Comparison of ENCODE assay signal across 19 cellular contexts in genomic region chr2:81260320-81260719, GRCh38.
DNase-seq lines count a peak whose midpoint lies in the region; ATAC-seq and TF ChIP-seq lines count a peak whose summit lies in the region.
"Had no signal": no experiment of that assay in that cellular context is flagged by ENCODE, and none has a peak within 500 bp of the region (broad histone marks: within the 10 kb centered on the region; RNA-seq: fewer than 3 reads in every experiment).

No MANE protein-coding gene starts in this region.

- TF ChIP-seq CTCF in LNCaP clone FGC (IDR thresholded peaks at IDR 0.05; ENCODE audit: control insufficient read depth, extremely low read depth, insufficient read depth) = no peak

- no peak overlapping the region for H3K4me3 ChIP-seq in LNCaP clone FGC (ENCODE audit: low read depth, low read length)
- H3K4me3 ChIP-seq: GM12878, SJSA1 had no signal

- no peak for ATAC-seq in GM21723 (IDR thresholded peaks at IDR 0.05; ENCODE audit: unreplicated experiment)
- ATAC-seq in HG02970 (IDR thresholded peaks at IDR 0.05; ENCODE audit: low FRiP score, unreplicated experiment) = no peak
- ATAC-seq in HG02610 (IDR thresholded peaks at IDR 0.05; ENCODE audit: unreplicated experiment) = no peak
- ATAC-seq: GM12878 had no signal

- H3K27ac ChIP-seq in epithelial cell of prostate = no peak overlapping the region
- H3K27ac ChIP-seq: SJSA1 had no signal

- DNase-seq in SIG-M5 treated with dmso at 0.1 percent for 504 hours (lab: John Stamatoyannopoulos, UW; ENCODE audit: unreplicated experiment) = peak; percentile 17
- no peak for DNase-seq in SIG-M5 (lab: John Stamatoyannopoulos, UW)
- peak; percentile 54 for DNase-seq in LNCaP clone FGC (ENCODE audit: low read depth)
- DNase-seq in epithelial cell of prostate (ENCODE audit: low read depth, low spot score) = peak; percentile 16
- DNase-seq in pons (ENCODE audit: low spot score) = no peak
- DNase-seq: BE2C; CD4-positive, CD25-positive, alpha-beta regulatory T cell; COR-L47; HCEC 1CT; IMR-90; NCI-H1105; NCI-H2081; NCI-H82; RPMI8226 had no signal

Comparison
In these comparisons a context has a peak if more than half of its experiments do, and no peak if none do; other contexts are left out.
1. DNase-seq: peak in SIG-M5 treated with dmso at 0.1 percent for 504 hours (single experiment), LNCaP clone FGC (single experiment) and epithelial cell of prostate (single experiment); none in SIG-M5 (single experiment) and pons (single experiment).